Comparison of ENCODE assay signal across 9 cellular contexts in genomic region chr11:44537679-44538078, GRCh38. TPM values are rescaled to one million over a fixed set of nuclear protein-coding genes. Genes with fewer than 3 reads are reported as not detected.
DNase-seq lines count a peak whose midpoint lies in the region; ATAC-seq and TF ChIP-seq lines count a peak whose summit lies in the region.
"Had no signal": no experiment of that assay in that cellular context is flagged by ENCODE, and none has a peak within 500 bp of the region (broad histone marks: within the 10 kb centered on the region; RNA-seq: fewer than 3 reads in every experiment).

No MANE protein-coding gene starts in this region.

- no peak overlapping the region for H2AFZ ChIP-seq in osteoblast (ENCODE audit: low read length)

- no peak overlapping the region for H3K27ac ChIP-seq in osteoblast (ENCODE audit: low read depth, low read length)
- H3K27ac ChIP-seq: GM23248 had no signal

- H3K9me3 ChIP-seq in NT2/D1 (ENCODE audit: insufficient read depth, low read length) (no peaks in the 10 kb centered on the region), osteoblast (ENCODE audit: low read depth, low read length) (no peaks in the 10 kb centered on the region)

- ATAC-seq in SK-N-SH treated with all-trans-retinoic acid at 6 μM for 48 hours (0 out of 3 replicates have a peak, but pooled peaks have one; percentile 7), HG02938 (IDR thresholded peaks at IDR 0.05; ENCODE audit: unreplicated experiment) (no peak), HG03521 (IDR thresholded peaks at IDR 0.05; ENCODE audit: unreplicated experiment) (no peak)

- H3K9ac ChIP-seq in NT2/D1 (ENCODE audit: insufficient read length, low read depth) = peak overlapping the region; percentile 47
- H3K9ac ChIP-seq: GM23248 had no signal

- no peaks in the 10 kb centered on the region for H3K79me2 ChIP-seq in osteoblast (ENCODE audit: insufficient read depth, low read length)

- H3K27me3 ChIP-seq in NT2/D1 (ENCODE audit: insufficient read depth, insufficient read length) (peaks cover 7% of the 10 kb centered on the region), osteoblast (ENCODE audit: insufficient read depth, low read length) (peaks cover 3% of the 10 kb centered on the region)

- H3K36me3 ChIP-seq in NT2/D1 (ENCODE audit: insufficient read depth, insufficient read length, low read length) (no peaks in the 10 kb centered on the region), osteoblast (ENCODE audit: insufficient read depth, low read length) (no peaks in the 10 kb centered on the region)

- DNase-seq in GM13976 (ENCODE audit: low spot score) (peak; percentile 17), NT2/D1 (ENCODE audit: low read depth, low spot score) (no peak), osteoblast (ENCODE audit: insufficient read length, low spot score, missing footprints) (peak; percentile 17), NAMALWA (ENCODE audit: low spot score) (no peak)
- DNase-seq: DMS 273 treated with DMSO at 0.1 percent for 48 hours had no signal

- no peak overlapping the region for H3K4me2 ChIP-seq in osteoblast (ENCODE audit: insufficient read depth, low read length)

- H3K4me3 ChIP-seq in NT2/D1 (ENCODE audit: insufficient read length, low read depth) (no peak overlapping the region), osteoblast (ENCODE audit: insufficient read depth, low read length) (no peak overlapping the region)
- H3K4me3 ChIP-seq: GM23248 had no signal

- in situ Hi-C loops in GM13976 (cut with MboI; ENCODE audit: low sequenced_read_pairs, unreplicated experiment) = loop anchor here (5.0 kb wide), 1 partner anchor 250 kb away; no protein-coding TSS in a partner anchor

- H3K4me1 ChIP-seq in NT2/D1 (ENCODE audit: insufficient read depth, insufficient read length) (peaks cover 25% of the 10 kb centered on the region), osteoblast (ENCODE audit: insufficient read depth, low read length) (no peaks in the 10 kb centered on the region)

- TF ChIP-seq CTCF in GM13976 (IDR thresholded peaks at IDR 0.05; ENCODE audit: borderline replicate concordance, control extremely low read depth, extremely low read depth, insufficient read depth, missing control alignments) = no peak
- TF ChIP-seq CTCF in osteoblast (IDR thresholded peaks at IDR 0.05; ENCODE audit: extremely low read depth, low read depth, low read length) = no peak

- no peaks in the 10 kb centered on the region for H4K20me1 ChIP-seq in osteoblast (ENCODE audit: insufficient read depth, low read length)

TF ChIP-seq in SK-N-SH treated with all-trans-retinoic acid at 6 μM for 48 hours, 23 proteins besides CTCF, POLR2A, EP300 and RAD21:
- TF ChIP-seq ZNF8 (CRISPR knock-in tag; IDR thresholded peaks at IDR 0.05) (no peak), RARB (CRISPR knock-in tag; IDR thresholded peaks at IDR 0.05) (no peak), PPARA (CRISPR knock-in tag; IDR thresholded peaks at IDR 0.05; ENCODE audit: borderline replicate concordance) (no peak), ZC3H10 (CRISPR knock-in tag; IDR thresholded peaks at IDR 0.05) (no peak), TCF4 (CRISPR knock-in tag; IDR thresholded peaks at IDR 0.05; ENCODE audit: borderline replicate concordance) (no peak), TOX (CRISPR knock-in tag; IDR thresholded peaks at IDR 0.05; ENCODE audit: borderline replicate concordance) (no peak), TSHZ2 (CRISPR knock-in tag; IDR thresholded peaks at IDR 0.05) (no peak), ZFP30 (CRISPR knock-in tag; IDR thresholded peaks at IDR 0.05) (no peak), OSR1 (CRISPR knock-in tag; IDR thresholded peaks at IDR 0.05) (no peak), POU6F1 (CRISPR knock-in tag; IDR thresholded peaks at IDR 0.05; ENCODE audit: borderline replicate concordance, low read depth) (no peak), SNAI2 (CRISPR knock-in tag; IDR thresholded peaks at IDR 0.05) (no peak), BACH2 (CRISPR knock-in tag; IDR thresholded peaks at IDR 0.05; ENCODE audit: borderline replicate concordance) (no peak), ZNF565 (CRISPR knock-in tag; conservative IDR thresholded peaks at IDR 0.05; ENCODE audit: low read depth) (no peak), CSRNP3 (CRISPR knock-in tag; IDR thresholded peaks at IDR 0.05) (no peak), ZNF70 (CRISPR knock-in tag; IDR thresholded peaks at IDR 0.05) (no peak)

RNA-seq across cellular contexts. Expression of gene CD82, which starts 27.8 kb away (rescaled TPM):
- 14.7 and 23.2 TPM in 2 replicates for total RNA-seq in osteoblast

Comparison
In these comparisons a context has a peak if more than half of its experiments do, and no peak if none do; other contexts are left out.
1. DNase-seq: peak in GM13976 (single experiment) and osteoblast (single experiment); none in NT2/D1 (single experiment) and NAMALWA (single experiment).